In the genomic region with DNA sequence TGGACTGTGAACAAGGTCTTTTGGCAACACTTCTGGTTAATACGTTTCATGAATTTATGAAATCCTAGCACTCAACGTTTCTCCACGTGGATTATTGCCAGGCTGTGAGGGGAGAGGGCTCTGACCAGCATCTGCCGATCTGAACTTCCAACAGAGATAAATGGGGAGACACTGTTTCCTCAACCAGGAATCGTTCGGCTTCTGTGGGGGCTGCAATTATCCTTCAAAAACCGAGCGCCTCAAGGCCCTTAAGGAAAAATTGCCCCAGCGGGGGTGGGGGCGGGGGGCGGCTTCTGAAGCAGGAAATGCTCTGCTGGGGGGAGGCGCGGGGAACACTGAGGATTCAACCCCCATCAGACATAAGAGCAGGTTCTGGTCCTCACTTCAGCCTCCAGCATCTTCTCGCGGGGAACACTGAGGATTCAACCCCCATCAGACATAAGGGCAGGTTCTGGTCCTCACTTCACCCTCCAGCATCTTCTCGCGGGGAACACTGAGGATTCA, we compare ENCODE assay signal across 18 cellular contexts.
A peak's percentile ranks its signal among the peaks of the same experiment; 100 is the strongest.
DNase-seq lines count a peak whose midpoint lies in the region; ATAC-seq and TF ChIP-seq lines count a peak whose summit lies in the region.
"Had no signal": no experiment of that assay in that cellular context is flagged by ENCODE, and none has a peak within 500 bp of the region (broad histone marks: within the 10 kb centered on the region; RNA-seq: fewer than 3 reads in every experiment).

No MANE protein-coding gene starts in this region.

- ATAC-seq in CD4-positive, alpha-beta T cell (ENCODE audit: poor library complexity): no peak
- ATAC-seq in GM23338: no peak
- no peak for ATAC-seq in natural killer cell treated with Interleukin-12 subunit alpha and Interleukin-12 subunit beta and Interleukin-15 and Interleukin-18, amount 100 ng/mL, for 72 hours
- no peak for ATAC-seq in stimulated activated memory B cell treated with anti-CD40 and anti-IgM and Interleukin-4, amounts not matched to agents 10 μg/mL and 1 μg/mL and 100 μg/mL, for 72 hours
- ATAC-seq: HepG2, upper lobe of right lung had no signal

- H3K9me2 ChIP-seq in GM23338 (ENCODE audit: insufficient read depth): no peaks in the 10 kb centered on the region

- no peaks in the 10 kb centered on the region for H3F3A ChIP-seq in GM23338 (replicated peaks; ENCODE audit: low read depth)

- no peaks in the 10 kb centered on the region for H3K36me3 Mint-ChIP-seq in CD4-positive, alpha-beta T cell (ENCODE audit: low read depth)
- H3K36me3 Mint-ChIP-seq in GM23338 (ENCODE audit: low read depth) (peaks cover 4% of the 10 kb centered on the region; the same call in 2 of the 3 replicates), brain (no peaks in the 10 kb centered on the region)
- no peaks in the 10 kb centered on the region for H3K36me3 Mint-ChIP-seq in natural killer cell treated with Interleukin-12 subunit alpha and Interleukin-12 subunit beta and Interleukin-15 and Interleukin-18, amount 100 ng/mL, for 72 hours
- H3K36me3 Mint-ChIP-seq in stimulated activated memory B cell treated with anti-CD40 and anti-IgM and Interleukin-4, amounts not matched to agents 10 μg/mL and 1 μg/mL and 100 μg/mL, for 72 hours: no peaks in the 10 kb centered on the region

- H3K4me1 ChIP-seq in GM23338 (ENCODE audit: insufficient read depth): no peaks in the 10 kb centered on the region

- no peak for DNase-seq in CD4-positive, alpha-beta T cell
- DNase-seq in GM23338 (ENCODE audit: low spot score) (no peak), DMS53 (lab: John Stamatoyannopoulos, UW) (no peak), AG08395 (ENCODE audit: low spot score) (no peak)
- no peak for DNase-seq in natural killer cell treated with Interleukin-12 subunit alpha and Interleukin-12 subunit beta and Interleukin-15 and Interleukin-18, amount 100 ng/mL, for 72 hours (ENCODE audit: low spot score)
- DNase-seq: activated naive CD4-positive, alpha-beta T cell treated with anti-CD3 and anti-CD28 coated beads for 36 hours; central memory CD4-positive, alpha-beta T cell; hippocampal formation; kidney glomerular epithelial cell; NCI-H2081 treated with DMSO at 0.1 percent for 48 hours; stimulated activated CD4-positive, alpha-beta T cell treated with anti-CD3 and anti-CD28 coated beads, Interleukin-2, amount 100 ng/mL, for 24 hours; SW 1271 had no signal

- no peaks in the 10 kb centered on the region for H3K9me3 ChIP-seq in CD4-positive, alpha-beta T cell (ENCODE audit: control insufficient read depth, low read length)
- H3K9me3 ChIP-seq: upper lobe of right lung had no signal

- no peaks in the 10 kb centered on the region; the same call in 1 of the 2 replicates for H3K36me3 ChIP-seq in GM23338 (ENCODE audit: insufficient read depth)
- H3K36me3 ChIP-seq: upper lobe of right lung had no signal

- H3K4me1 Mint-ChIP-seq in CD4-positive, alpha-beta T cell (ENCODE audit: low read depth): peaks cover 21% of the 10 kb centered on the region
- H3K4me1 Mint-ChIP-seq in GM23338 (peaks cover 12% of the 10 kb centered on the region), brain (peaks cover 13% of the 10 kb centered on the region)
- H3K4me1 Mint-ChIP-seq in natural killer cell treated with Interleukin-12 subunit alpha and Interleukin-12 subunit beta and Interleukin-15 and Interleukin-18, amount 100 ng/mL, for 72 hours (ENCODE audit: low read depth in 2 of 2): peaks cover 14 to 16% of the 10 kb centered on the region in 2 donors
- H3K4me1 Mint-ChIP-seq in stimulated activated memory B cell treated with anti-CD40 and anti-IgM and Interleukin-4, amounts not matched to agents 10 μg/mL and 1 μg/mL and 100 μg/mL, for 72 hours: peaks cover 15% of the 10 kb centered on the region

- no peaks in the 10 kb centered on the region for H3K9me3 Mint-ChIP-seq in CD4-positive, alpha-beta T cell
- H3K9me3 Mint-ChIP-seq in GM23338 (peaks cover 8% of the 10 kb centered on the region), brain (peaks cover 0 to 15% (median 7%) of the 10 kb centered on the region in 5 experiments)
- no peaks in the 10 kb centered on the region for H3K9me3 Mint-ChIP-seq in natural killer cell treated with Interleukin-12 subunit alpha and Interleukin-12 subunit beta and Interleukin-15 and Interleukin-18, amount 100 ng/mL, for 72 hours
- H3K9me3 Mint-ChIP-seq in stimulated activated memory B cell treated with anti-CD40 and anti-IgM and Interleukin-4, amounts not matched to agents 10 μg/mL and 1 μg/mL and 100 μg/mL, for 72 hours: no peaks in the 10 kb centered on the region
- H3K9me3 Mint-ChIP-seq: activated naive CD4-positive, alpha-beta T cell treated with anti-CD3 and anti-CD28 coated beads for 36 hours had no signal

- no peaks in the 10 kb centered on the region for H4K20me1 ChIP-seq in GM23338 (replicated peaks; ENCODE audit: insufficient read depth)

- no peaks in the 10 kb centered on the region for H3K79me2 ChIP-seq in GM23338 (replicated peaks; ENCODE audit: insufficient read depth)

- no peak overlapping the region for H3K4me3 ChIP-seq in GM23338
- H3K4me3 ChIP-seq: skin epidermis, upper lobe of right lung had no signal

- POLR2A ChIA-PET in CD4-positive, alpha-beta T cell (lab: Charles Lee): no interaction called here

- peak overlapping the region; percentile 84 for H3K4me3 Mint-ChIP-seq in CD4-positive, alpha-beta T cell
- H3K4me3 Mint-ChIP-seq in GM23338: peak overlapping the region; percentile 70
- H3K4me3 Mint-ChIP-seq in brain: peak overlapping the region in 4 of 5 experiments; percentile 50 to 79 (median 66)
- peak overlapping the region; percentile 77 for H3K4me3 Mint-ChIP-seq in natural killer cell treated with Interleukin-12 subunit alpha and Interleukin-12 subunit beta and Interleukin-15 and Interleukin-18, amount 100 ng/mL, for 72 hours
- no peak overlapping the region for H3K4me3 Mint-ChIP-seq in stimulated activated memory B cell treated with anti-CD40 and anti-IgM and Interleukin-4, amounts not matched to agents 10 μg/mL and 1 μg/mL and 100 μg/mL, for 72 hours

- no peak overlapping the region for H3K27ac Mint-ChIP-seq in CD4-positive, alpha-beta T cell
- H3K27ac Mint-ChIP-seq in GM23338 (no peak overlapping the region), brain (peak overlapping the region in 1 of 5 experiments; percentile 50)
- H3K27ac Mint-ChIP-seq in natural killer cell treated with Interleukin-12 subunit alpha and Interleukin-12 subunit beta and Interleukin-15 and Interleukin-18, amount 100 ng/mL, for 72 hours: no peak overlapping the region
- no peak overlapping the region for H3K27ac Mint-ChIP-seq in stimulated activated memory B cell treated with anti-CD40 and anti-IgM and Interleukin-4, amounts not matched to agents 10 μg/mL and 1 μg/mL and 100 μg/mL, for 72 hours
- H3K27ac Mint-ChIP-seq: activated naive CD4-positive, alpha-beta T cell treated with anti-CD3 and anti-CD28 coated beads for 36 hours; memory B cell had no signal

- CTCF ChIA-PET in CD4-positive, alpha-beta T cell (lab: Charles Lee): no interaction called here

- H3K27me3 Mint-ChIP-seq in CD4-positive, alpha-beta T cell: peaks cover 30% of the 10 kb centered on the region
- H3K27me3 Mint-ChIP-seq in GM23338 (ENCODE audit: insufficient read depth, low read depth, poor library complexity) (peaks cover 48% of the 10 kb centered on the region), brain (peaks cover 79% of the 10 kb centered on the region)
- peaks cover 11 to 18% of the 10 kb centered on the region in 2 donors for H3K27me3 Mint-ChIP-seq in natural killer cell treated with Interleukin-12 subunit alpha and Interleukin-12 subunit beta and Interleukin-15 and Interleukin-18, amount 100 ng/mL, for 72 hours
- peaks cover 40% of the 10 kb centered on the region for H3K27me3 Mint-ChIP-seq in stimulated activated memory B cell treated with anti-CD40 and anti-IgM and Interleukin-4, amounts not matched to agents 10 μg/mL and 1 μg/mL and 100 μg/mL, for 72 hours

- no peak overlapping the region for H3K4me2 ChIP-seq in GM23338

- H2AFZ ChIP-seq in GM23338: no peak overlapping the region

- no peak for TF ChIP-seq CTCF in CD4-positive, alpha-beta T cell (IDR thresholded peaks at IDR 0.05)
- TF ChIP-seq CTCF in GM23338 (conservative IDR thresholded peaks at IDR 0.05; ENCODE audit: low read depth in 2 of 2): no peak
- no peak for TF ChIP-seq CTCF in brain (conservative IDR thresholded peaks at IDR 0.05)

- H3K27me3 ChIP-seq in CD4-positive, alpha-beta T cell (ENCODE audit: control insufficient read depth, insufficient read depth, low read length): peaks cover 28% of the 10 kb centered on the region
- no peaks in the 10 kb centered on the region for H3K27me3 ChIP-seq in GM23338 (ENCODE audit: insufficient read depth)

- intact Hi-C loops in CD4-positive, alpha-beta T cell (cut with DNase I, micrococcal nuclease): no loop called here

- no peak overlapping the region for H3K27ac ChIP-seq in CD4-positive, alpha-beta T cell (ENCODE audit: low read depth, low read length)
- no peak overlapping the region for H3K27ac ChIP-seq in GM23338 (ENCODE audit: low read depth)
- H3K27ac ChIP-seq: skin epidermis, upper lobe of right lung had no signal

TF ChIP-seq in GM23338, 12 proteins besides CTCF, POLR2A, EP300 and RAD21 (continues in another document):
- no peak for TF ChIP-seq NANOG (IDR thresholded peaks at IDR 0.05; ENCODE audit: borderline replicate concordance)
- no peak for TF ChIP-seq ZNF114 (CRISPR knock-in tag; IDR thresholded peaks at IDR 0.05)
- no peak for TF ChIP-seq STAT1 (IDR thresholded peaks at IDR 0.05; ENCODE audit: unreplicated experiment)
- TF ChIP-seq, protein P1, sequence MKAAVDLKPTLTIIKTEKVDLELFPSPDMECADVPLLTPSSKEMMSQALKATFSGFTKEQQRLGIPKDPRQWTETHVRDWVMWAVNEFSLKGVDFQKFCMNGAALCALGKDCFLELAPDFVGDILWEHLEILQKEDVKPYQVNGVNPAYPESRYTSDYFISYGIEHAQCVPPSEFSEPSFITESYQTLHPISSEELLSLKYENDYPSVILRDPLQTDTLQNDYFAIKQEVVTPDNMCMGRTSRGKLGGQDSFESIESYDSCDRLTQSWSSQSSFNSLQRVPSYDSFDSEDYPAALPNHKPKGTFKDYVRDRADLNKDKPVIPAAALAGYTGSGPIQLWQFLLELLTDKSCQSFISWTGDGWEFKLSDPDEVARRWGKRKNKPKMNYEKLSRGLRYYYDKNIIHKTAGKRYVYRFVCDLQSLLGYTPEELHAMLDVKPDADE (IDR thresholded peaks at IDR 0.05): no peak
- TF ChIP-seq POLR2AphosphoS5 (IDR thresholded peaks at IDR 0.05; ENCODE audit: low read depth): no peak
